25 cellular contexts compared by ENCODE assay signal in the genomic region with DNA sequence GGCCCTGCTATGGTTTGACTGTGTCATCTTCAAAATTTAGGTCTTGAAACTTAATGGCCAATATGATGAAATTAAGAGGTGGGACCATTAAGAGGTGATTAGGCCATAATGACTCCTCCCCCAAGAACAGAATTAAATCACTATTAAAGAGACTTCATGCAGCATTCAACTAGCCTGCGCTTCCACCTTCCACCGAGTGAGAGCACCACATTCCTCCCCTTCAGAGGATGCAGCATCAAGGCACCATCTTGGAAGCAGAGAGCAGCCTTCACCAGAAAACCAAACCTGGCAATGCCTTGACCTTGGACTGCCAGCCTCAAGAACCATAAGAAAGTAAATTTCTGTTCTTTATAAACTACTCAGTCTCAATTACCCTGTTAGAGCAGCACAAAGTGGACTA.
DNase-seq lines count a peak whose midpoint lies in the region; ATAC-seq, FAIRE-seq and TF ChIP-seq lines count a peak whose summit lies in the region.
"Had no signal": no experiment of that assay in that cellular context is flagged by ENCODE, and none has a peak within 500 bp of the region (broad histone marks: within the 10 kb centered on the region; RNA-seq: fewer than 3 reads in every experiment).

No MANE protein-coding gene starts in this region.

- H3K27me3 ChIP-seq in Karpas-422 (ENCODE audit: low read length), result no peaks in the 10 kb centered on the region
- peaks cover 0 to 6% of the 10 kb centered on the region in 2 experiments; a peak in 3 of 5 replicates for H3K27me3 ChIP-seq in K562 (ENCODE audit: control insufficient read depth in 2 of 2, insufficient read depth in 2 of 2, low read length in 2 of 2)
- H3K27me3 ChIP-seq in body of pancreas, result no peaks in the 10 kb centered on the region
- H3K27me3 ChIP-seq in mammary epithelial cell (ENCODE audit: insufficient read depth, low read length), result no peaks in the 10 kb centered on the region
- H3K27me3 ChIP-seq: BE2C, BLaER1 had no signal

- H3K9me3 ChIP-seq in Karpas-422 (ENCODE audit: low read length), result no peaks in the 10 kb centered on the region
- H3K9me3 ChIP-seq in K562 (replicated peaks; ENCODE audit: control insufficient read depth, insufficient read depth, low read depth, low read length), result no peaks in the 10 kb centered on the region
- no peaks in the 10 kb centered on the region for H3K9me3 ChIP-seq in body of pancreas
- H3K9me3 ChIP-seq in mammary epithelial cell (replicated peaks; ENCODE audit: insufficient read depth, low read length), result no peaks in the 10 kb centered on the region
- H3K9me3 ChIP-seq: BE2C, BLaER1 had no signal

- TF ChIP-seq RAD21 in K562 (CRISPR knock-in tag; conservative IDR thresholded peaks at IDR 0.05 in 1 of 2, IDR thresholded peaks at IDR 0.05 in 1 of 2), result peak; percentile 58 to 76

- no peaks in the 10 kb centered on the region for H3K4me1 ChIP-seq in Karpas-422 (ENCODE audit: low read length)
- no peaks in the 10 kb centered on the region for H3K4me1 ChIP-seq in K562 (replicated peaks in 1 of 2; ENCODE audit: control insufficient read depth in 2 of 2, insufficient read depth in 2 of 2, low read length in 2 of 2)
- no peaks in the 10 kb centered on the region for H3K4me1 ChIP-seq in body of pancreas
- H3K4me1 ChIP-seq in mammary epithelial cell (ENCODE audit: insufficient read depth, low read length), result no peaks in the 10 kb centered on the region

- WGBS in K562 (ENCODE audit: insufficient coverage, low coverage, missing lambda C conversion rate), result 0% methylated on average over 2 of the region's 2 CpGs
- WGBS in body of pancreas, 2 donors, result 86 to 92% methylated on average over 2 of the region's 2 CpGs
- 91% methylated on average over 2 of the region's 2 CpGs for whole genome bisulfite sequencing in mammary epithelial cell (ENCODE audit: low coverage, missing lambda C conversion rate)

- intact Hi-C loops in K562 (cut with micrococcal nuclease), result loop anchor here (2.0 kb wide), 1 partner anchor 70 kb away; no protein-coding TSS in a partner anchor
- intact Hi-C loops in body of pancreas (cut with DNase I), result no loop called here
- intact Hi-C loops in mammary epithelial cell (cut with micrococcal nuclease), result no loop called here

- no peak overlapping the region for H2AFZ ChIP-seq in Karpas-422 (ENCODE audit: low read length)
- H2AFZ ChIP-seq in K562 (ENCODE audit: low read depth, low read length), result no peak overlapping the region
- no peak overlapping the region for H2AFZ ChIP-seq in mammary epithelial cell (ENCODE audit: low read depth, low read length)

- H4K20me1 ChIP-seq in Karpas-422 (ENCODE audit: insufficient read depth, low read depth, low read length), result no peaks in the 10 kb centered on the region
- no peaks in the 10 kb centered on the region for H4K20me1 ChIP-seq in K562 (replicated peaks; ENCODE audit: control insufficient read depth, insufficient read depth, low read length)
- H4K20me1 ChIP-seq in mammary epithelial cell (ENCODE audit: insufficient read depth, low read length), result no peaks in the 10 kb centered on the region
- H4K20me1 ChIP-seq: BLaER1 had no signal

- TF ChIP-seq CTCF in K562 (IDR thresholded peaks at IDR 0.05 in 2 of 3, conservative IDR thresholded peaks at IDR 0.05 in 1 of 3; ENCODE audit: insufficient read depth in 2 of 3, low read depth in 1 of 3, low read length in 3 of 3) (peak in 2 of 3 experiments; percentile 41 to 53; a peak in 2 of 6 replicates), body of pancreas (IDR thresholded peaks at IDR 0.05) (no peak), mammary epithelial cell (conservative IDR thresholded peaks at IDR 0.05 in 1 of 2, IDR thresholded peaks at IDR 0.05 in 1 of 2; ENCODE audit: extremely low read depth in 1 of 2, insufficient read depth in 1 of 2, low read depth in 1 of 2, low read length in 2 of 2) (no peak)

- ATAC-seq in K562, result peak; percentile 42; the same call in 1 of the 3 replicates
- ATAC-seq in GM18498 (IDR thresholded peaks at IDR 0.05; ENCODE audit: unreplicated experiment), result no peak
- ATAC-seq in body of pancreas, result no peak

- TF ChIP-seq POLR2A in K562 (conservative IDR thresholded peaks at IDR 0.05) (no peak), body of pancreas (IDR thresholded peaks at IDR 0.05) (no peak)

- H3K4me2 ChIP-seq in Karpas-422 (ENCODE audit: low read depth, low read length, poor library complexity, severe bottlenecking) (no peak overlapping the region), K562 (ENCODE audit: insufficient read depth, low read length) (no peak overlapping the region), mammary epithelial cell (ENCODE audit: insufficient read depth, low read depth, low read length) (no peak overlapping the region)
- H3K4me2 ChIP-seq: BLaER1 had no signal

- in situ Hi-C loops in K562 (cut with MboI) (no loop called here), mammary epithelial cell (cut with MboI; ENCODE audit: low sequenced_read_pairs in 2 of 2) (no loop called here)

- dilution Hi-C loops in mammary epithelial cell (cut with HindIII; ENCODE audit: low sequenced_read_pairs), result no loop called here

- H3K36me3 ChIP-seq in Karpas-422 (ENCODE audit: insufficient read depth, low read length), result no peaks in the 10 kb centered on the region
- no peaks in the 10 kb centered on the region for H3K36me3 ChIP-seq in K562 (ENCODE audit: control insufficient read depth, insufficient read depth, low read length)
- H3K36me3 ChIP-seq in body of pancreas (replicated peaks in 1 of 2; ENCODE audit: insufficient read depth in 1 of 2, low read depth in 2 of 2), result no peaks in the 10 kb centered on the region
- no peaks in the 10 kb centered on the region for H3K36me3 ChIP-seq in mammary epithelial cell (ENCODE audit: insufficient read depth, low read length)
- H3K36me3 ChIP-seq: BE2C, BLaER1 had no signal

- CTCF ChIA-PET in K562 (lab: Yijun Ruan, JAX; ENCODE audit: low intra/inter-chr PET ratio) (interaction anchor here (0.6 kb wide), 1 partner anchor 100 kb away, joined by 3 read pairs; no protein-coding TSS in a partner anchor), mammary epithelial cell (lab: Charles Lee; ENCODE audit: low non-redundant PET) (no interaction called here)

- H3K9ac ChIP-seq in Karpas-422 (ENCODE audit: low read length), result no peak overlapping the region
- no peak overlapping the region for H3K9ac ChIP-seq in K562 (ENCODE audit: insufficient read depth in 1 of 2, low read depth in 2 of 2, low read length in 2 of 2)
- no peak overlapping the region for H3K9ac ChIP-seq in mammary epithelial cell (ENCODE audit: insufficient read depth, low read length)
- H3K9ac ChIP-seq: BLaER1 had no signal

- BruUV-seq in K562 (replicated peaks; lab: Mats Ljungman, UMichigan) (no TSS peak), mammary epithelial cell (replicated peaks; lab: Mats Ljungman, UMichigan) (no TSS peak)

- DNase-seq in Daoy (ENCODE audit: low read depth) (peak; percentile 19), Karpas-422 (peak; percentile 9), K562 (ENCODE audit: extremely low read depth in 1 of 4, low spot score in 3 of 4) (peak in 1 of 4 experiments; percentile 18), body of pancreas (no peak), mammary epithelial cell (no peak)
- DNase-seq: 8988T; ACHN; BE2C; C1 segment of cervical spinal cord; CD4-positive, alpha-beta memory T cell; CD4-positive, CD25-positive, alpha-beta regulatory T cell; CD8-positive, alpha-beta memory T cell; COR-L47; DMS 273 treated with DMSO at 0.1 percent for 48 hours; DMS153; DMS53; DMS79; DND-41; GF-D8 had no signal

- H3K27ac ChIP-seq in Karpas-422 (ENCODE audit: low read length), result no peak overlapping the region
- no peak overlapping the region for H3K27ac ChIP-seq in K562 (ENCODE audit: extremely low read depth, low read depth, low read length)
- no peak overlapping the region for H3K27ac ChIP-seq in body of pancreas
- no peak overlapping the region for H3K27ac ChIP-seq in mammary epithelial cell (ENCODE audit: insufficient read depth, low read depth, low read length)
- H3K27ac ChIP-seq: BLaER1 had no signal

- H3K4me3 ChIP-seq in Karpas-422 (ENCODE audit: low read length) (no peak overlapping the region), K562 (no peak overlapping the region), body of pancreas (no peak overlapping the region), mammary epithelial cell (replicated peaks in 1 of 3; ENCODE audit: insufficient read depth in 1 of 3, low read depth in 2 of 3, low read length in 3 of 3) (no peak overlapping the region)
- H3K4me3 ChIP-seq: BLaER1 had no signal

- H3K79me2 ChIP-seq in Karpas-422 (ENCODE audit: low read length) (no peaks in the 10 kb centered on the region), K562 (ENCODE audit: control insufficient read depth, insufficient read depth, low read length) (no peaks in the 10 kb centered on the region), mammary epithelial cell (ENCODE audit: insufficient read depth, low read length) (no peaks in the 10 kb centered on the region)

- POLR2A ChIA-PET in K562 (lab: Yijun Ruan, JAX), result no interaction called here

- no peak for FAIRE-seq in K562 (lab: Jason Lieb, UNC)
- FAIRE-seq: A204.1, G401.6, GM12891, GM18507 had no signal

- no peak for TF ChIP-seq EP300 in K562 (IDR thresholded peaks at IDR 0.05; ENCODE audit: low read length)

- H3K9me2 ChIP-seq in Karpas-422 (replicated peaks; ENCODE audit: insufficient read depth, low read length), result no peaks in the 10 kb centered on the region

- no peaks in the 10 kb centered on the region for H3K9me1 ChIP-seq in K562 (ENCODE audit: control insufficient read depth, insufficient read depth, low read length)

TF ChIP-seq in K562, 482 proteins besides CTCF, POLR2A, EP300 and RAD21:
- TF ChIP-seq SUPT5H (IDR thresholded peaks at IDR 0.05) (no peak), SMC3 (conservative IDR thresholded peaks at IDR 0.05; ENCODE audit: insufficient read depth, low read depth, low read length) (no peak)
- TF ChIP-seq, protein P1, sequence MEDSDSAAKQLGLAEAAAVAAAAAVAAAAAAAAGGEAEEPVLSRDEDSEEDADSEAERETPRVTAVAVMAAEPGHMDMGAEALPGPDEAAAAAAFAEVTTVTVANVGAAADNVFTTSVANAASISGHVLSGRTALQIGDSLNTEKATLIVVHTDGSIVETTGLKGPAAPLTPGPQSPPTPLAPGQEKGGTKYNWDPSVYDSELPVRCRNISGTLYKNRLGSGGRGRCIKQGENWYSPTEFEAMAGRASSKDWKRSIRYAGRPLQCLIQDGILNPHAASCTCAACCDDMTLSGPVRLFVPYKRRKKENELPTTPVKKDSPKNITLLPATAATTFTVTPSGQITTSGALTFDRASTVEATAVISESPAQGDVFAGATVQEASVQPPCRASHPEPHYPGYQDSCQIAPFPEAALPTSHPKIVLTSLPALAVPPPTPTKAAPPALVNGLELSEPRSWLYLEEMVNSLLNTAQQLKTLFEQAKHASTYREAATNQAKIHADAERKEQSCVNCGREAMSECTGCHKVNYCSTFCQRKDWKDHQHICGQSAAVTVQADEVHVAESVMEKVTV (CRISPR knock-in tag; IDR thresholded peaks at IDR 0.05), result 0 out of 2 replicates have a peak, but pooled peaks have one; percentile 7

Comparison
In these comparisons a context has a peak if more than half of its experiments do, and no peak if none do; other contexts are left out.
1. DNase-seq: peak in Daoy (single experiment) and Karpas-422 (single experiment); none in body of pancreas (0 of 4) and mammary epithelial cell (single experiment).
2. CTCF ChIP-seq: peak in K562 (2 of 3); none in body of pancreas (0 of 7) and mammary epithelial cell (0 of 2).